9 cellular contexts compared by ENCODE assay signal in the genomic region with DNA sequence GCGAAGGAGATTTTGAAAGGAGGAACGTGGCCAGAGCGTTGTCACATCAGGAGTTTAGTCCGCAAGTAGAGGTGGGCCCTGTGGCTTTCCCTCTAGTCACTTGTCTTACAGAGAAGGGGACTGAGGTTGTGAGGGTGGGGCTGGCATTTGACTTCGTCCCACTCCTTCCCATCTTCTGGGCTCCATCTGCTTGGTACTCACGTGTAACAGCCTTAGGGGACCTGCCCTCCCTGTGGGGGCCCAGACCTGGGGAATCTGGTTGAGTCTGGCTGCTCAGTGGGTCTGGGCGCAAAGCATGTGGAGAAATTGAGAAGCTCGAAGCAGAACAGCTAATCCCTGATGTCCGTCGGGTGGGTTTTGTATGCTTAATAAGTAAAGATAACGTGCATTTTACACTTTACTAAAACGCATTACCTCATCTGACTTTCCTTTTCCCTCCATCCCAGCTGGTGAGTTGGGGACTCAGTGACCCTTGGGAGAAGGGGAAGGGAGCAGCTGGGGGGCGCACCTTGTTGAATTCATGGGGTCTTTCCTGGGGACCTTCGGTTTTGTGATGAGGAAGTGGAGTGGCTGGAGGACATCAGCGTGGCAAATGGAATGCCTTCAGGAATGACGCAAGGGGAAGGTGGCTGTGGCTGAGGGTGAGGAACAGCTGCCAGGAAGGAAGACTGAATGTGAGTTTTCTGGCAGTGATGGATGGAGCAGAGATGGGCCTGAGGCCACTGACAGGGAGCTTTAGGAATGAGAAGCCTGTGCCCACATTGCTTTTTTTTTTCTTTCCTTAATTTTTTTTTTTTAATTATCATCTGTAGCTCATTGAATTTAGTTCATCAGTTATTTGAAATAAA. TPM values are rescaled to one million over a fixed set of nuclear protein-coding genes. Genes with fewer than 3 reads are reported as not detected.
A peak's percentile ranks its signal among the peaks of the same experiment; 100 is the strongest.
DNase-seq lines count a peak whose midpoint lies in the region; ATAC-seq, FAIRE-seq and TF ChIP-seq lines count a peak whose summit lies in the region.
"Had no signal": no experiment of that assay in that cellular context is flagged by ENCODE, and none has a peak within 500 bp of the region (broad histone marks: within the 10 kb centered on the region; RNA-seq: fewer than 3 reads in every experiment).

No MANE protein-coding gene starts in this region.

- no peaks in the 10 kb centered on the region for H3K27me3 ChIP-seq in HepG2 (ENCODE audit: control insufficient read depth in 1 of 2, insufficient read depth in 2 of 2, low read length in 2 of 2)
- H3K27me3 ChIP-seq in uterus: no peaks in the 10 kb centered on the region

- BruUV-seq in HepG2 (replicated peaks; lab: Mats Ljungman, UMichigan): no TSS peak

- H2AFZ ChIP-seq in HepG2 (ENCODE audit: low read length): no peak overlapping the region

- no peaks in the 10 kb centered on the region for H3K9me3 ChIP-seq in HepG2 (ENCODE audit: low read length)
- H3K9me3 ChIP-seq in uterus: no peaks in the 10 kb centered on the region

- H3K4me1 ChIP-seq in HepG2 (ENCODE audit: insufficient read depth, low read length) (peaks cover 46% of the 10 kb centered on the region), uterus (peaks cover 7 to 15% of the 10 kb centered on the region in 2 donors)

- peak overlapping the region; percentile 96 for H3K27ac Mint-ChIP-seq in chondrocyte (ENCODE audit: unreplicated experiment)

- intact Hi-C loops in HepG2 (cut with micrococcal nuclease; ENCODE audit: unreplicated experiment): no loop called here
- intact Hi-C loops in uterus (cut with DNase I; ENCODE audit: low total_unique reads): no loop called here

- H3K36me3 ChIP-seq in HepG2 (replicated peaks in 1 of 2; ENCODE audit: control insufficient read depth in 1 of 2, insufficient read depth in 2 of 2, low read length in 2 of 2) (no peaks in the 10 kb centered on the region), uterus (no peaks in the 10 kb centered on the region)

- H3K9ac ChIP-seq in HepG2 (ENCODE audit: insufficient read depth, low read depth, low read length): no peak overlapping the region

- WGBS in HepG2 (ENCODE audit: low lambda C conversion rate): 82% methylated on average over 16 of the region's 16 CpGs

- POLR2A ChIA-PET in HepG2 (lab: Yijun Ruan, JAX): interaction anchor here (0.7 to 1.4 kb wide), 2 partner anchors 17 to 535 kb away, joined by 3 to 14 read pairs; no protein-coding TSS in a partner anchor

- peaks cover 82% of the 10 kb centered on the region for H3K4me1 Mint-ChIP-seq in chondrocyte (ENCODE audit: low read depth)

- peak; percentile 22; the same call in 1 of the 3 replicates for ATAC-seq in HepG2
- no peak for ATAC-seq in HG03108 (IDR thresholded peaks at IDR 0.05; ENCODE audit: unreplicated experiment)
- no peak for ATAC-seq in HG02798 (IDR thresholded peaks at IDR 0.05; ENCODE audit: poor library complexity, unreplicated experiment)

- CTCF ChIA-PET in HepG2 (lab: Yijun Ruan, JAX; ENCODE audit: low intra/inter-chr PET ratio, low total read pairs): no interaction called here

- TF ChIP-seq EP300 in HepG2 (IDR thresholded peaks at IDR 0.05; ENCODE audit: low read depth in 2 of 2, low read length in 2 of 2) (no peak), HepG2 (CRISPR knock-in tag; IDR thresholded peaks at IDR 0.05; ENCODE audit: borderline replicate concordance) (no peak)

- FAIRE-seq in HepG2 (lab: Jason Lieb, UNC): no peak

- H3K9me3 Mint-ChIP-seq in chondrocyte (ENCODE audit: low read depth): no peaks in the 10 kb centered on the region

- H3K27me3 Mint-ChIP-seq in chondrocyte (ENCODE audit: low read depth): no peaks in the 10 kb centered on the region

- TF ChIP-seq CTCF in chondrocyte (IDR thresholded peaks at IDR 0.05): no peak
- TF ChIP-seq CTCF in HepG2 (CRISPR knock-in tag; IDR thresholded peaks at IDR 0.05): no peak
- TF ChIP-seq CTCF in uterus (IDR thresholded peaks at IDR 0.05): no peak

- H3K27ac ChIP-seq in HepG2 (ENCODE audit: extremely low read length, insufficient read depth, low read length) (no peak overlapping the region), uterus (peak overlapping the region; percentile 23 to 40)
- H3K27ac ChIP-seq: SK-N-MC had no signal

- peak; percentile 98 for DNase-seq in LHCN-M2 (ENCODE audit: low read depth)
- DNase-seq in chondrocyte (ENCODE audit: low spot score): no peak
- DNase-seq in HepG2 (ENCODE audit: low spot score): no peak
- no peak for DNase-seq in uterus
- no peak for DNase-seq in MV-4-11 (lab: John Stamatoyannopoulos, UW)
- DNase-seq: activated naive CD4-positive, alpha-beta T cell treated with Interleukin-2 at 50 U/mL for 16 hours had no signal

- no peak overlapping the region for H3K4me2 ChIP-seq in HepG2 (ENCODE audit: low read depth, low read length)

- H3K4me3 Mint-ChIP-seq in chondrocyte (ENCODE audit: unreplicated experiment): no peak overlapping the region

- TF ChIP-seq POLR2A in HepG2 (IDR thresholded peaks at IDR 0.05; ENCODE audit: insufficient read depth in 1 of 2, low read depth in 2 of 2, low read length in 2 of 2) (no peak), uterus (IDR thresholded peaks at IDR 0.05) (no peak)

- no peak for TF ChIP-seq RAD21 in HepG2 (CRISPR knock-in tag; IDR thresholded peaks at IDR 0.05)

- in situ Hi-C loops in HepG2 (cut with HindIII; ENCODE audit: extremely low pct_ligation_motif_present, low pct_unique_long_range_greater_than_20kb): no loop called here

- H3K4me3 ChIP-seq in HepG2 (replicated peaks in 1 of 3; ENCODE audit: insufficient read depth in 1 of 3, low read depth in 2 of 3, low read length in 3 of 3) (no peak overlapping the region), uterus (no peak overlapping the region)
- H3K4me3 ChIP-seq: SK-N-MC had no signal

- no peaks in the 10 kb centered on the region; the same call in 1 of the 2 replicates for H4K20me1 ChIP-seq in HepG2 (ENCODE audit: insufficient read depth, low read length)

- peaks cover 39% of the 10 kb centered on the region for H3K79me2 ChIP-seq in HepG2 (ENCODE audit: insufficient read depth, low read length)

- H3K36me3 Mint-ChIP-seq in chondrocyte (ENCODE audit: low read depth): peaks cover 1% of the 10 kb centered on the region

TF ChIP-seq in HepG2, 621 proteins besides CTCF, POLR2A, EP300 and RAD21:
- TF ChIP-seq ZFX (CRISPR knock-in tag; IDR thresholded peaks at IDR 0.05; ENCODE audit: low read depth) (peak; percentile 8; the same call in 1 of the 2 replicates), ZFP1 (CRISPR knock-in tag; IDR thresholded peaks at IDR 0.05) (no peak), ATF7 (IDR thresholded peaks at IDR 0.05) (0 out of 2 replicates have a peak, but pooled peaks have one; percentile 9), ATF7 (CRISPR knock-in tag; IDR thresholded peaks at IDR 0.05) (no peak), CEBPB (IDR thresholded peaks at IDR 0.05; ENCODE audit: borderline replicate concordance, low read depth, low read length) (peak; percentile 25; the same call in 1 of the 2 replicates)
- TF ChIP-seq, protein P1, sequence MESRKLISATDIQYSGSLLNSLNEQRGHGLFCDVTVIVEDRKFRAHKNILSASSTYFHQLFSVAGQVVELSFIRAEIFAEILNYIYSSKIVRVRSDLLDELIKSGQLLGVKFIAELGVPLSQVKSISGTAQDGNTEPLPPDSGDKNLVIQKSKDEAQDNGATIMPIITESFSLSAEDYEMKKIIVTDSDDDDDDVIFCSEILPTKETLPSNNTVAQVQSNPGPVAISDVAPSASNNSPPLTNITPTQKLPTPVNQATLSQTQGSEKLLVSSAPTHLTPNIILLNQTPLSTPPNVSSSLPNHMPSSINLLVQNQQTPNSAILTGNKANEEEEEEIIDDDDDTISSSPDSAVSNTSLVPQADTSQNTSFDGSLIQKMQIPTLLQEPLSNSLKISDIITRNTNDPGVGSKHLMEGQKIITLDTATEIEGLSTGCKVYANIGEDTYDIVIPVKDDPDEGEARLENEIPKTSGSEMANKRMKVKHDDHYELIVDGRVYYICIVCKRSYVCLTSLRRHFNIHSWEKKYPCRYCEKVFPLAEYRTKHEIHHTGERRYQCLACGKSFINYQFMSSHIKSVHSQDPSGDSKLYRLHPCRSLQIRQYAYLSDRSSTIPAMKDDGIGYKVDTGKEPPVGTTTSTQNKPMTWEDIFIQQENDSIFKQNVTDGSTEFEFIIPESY (CRISPR knock-in tag; IDR thresholded peaks at IDR 0.05): 0 out of 2 replicates have a peak, but pooled peaks have one; percentile 14

RNA-seq across cellular contexts. Expression of a gene that starts 44.8 kb away (rescaled TPM):
- total RNA-seq in LHCN-M2 (2014; rRNA removed) (66.1 and 81.7 TPM in 2 replicates), chondrocyte (60.7 to 73.2 TPM (median 61.5 TPM) in 3 replicates), HepG2 (2016; rRNA removed; fragmentation: Illumina TruSeq; extraction: Trizol) (7.3 and 7.5 TPM in 2 replicates), uterus (10 to 100 TPM; 24.3 to 55.5 (median 31.3) TPM)
- 39.5 TPM for polyA plus RNA-seq in LHCN-M2 (2012)
- 2.7 and 4.4 TPM in 2 replicates for total RNA-seq in HepG2 (2016; cell fraction: cytosol; rRNA removed; fragmentation: Illumina TruSeq; extraction: Trizol; ENCODE audit: low read depth)
- total RNA-seq in HepG2 (2016; cell fraction: insoluble cytoplasmic fraction; rRNA removed; fragmentation: Illumina TruSeq; extraction: Trizol): 5.8 and 6.1 TPM in 2 replicates
- 5.3 and 5.4 TPM in 2 replicates for total RNA-seq in HepG2 (2016; cell fraction: membrane; rRNA removed; fragmentation: Illumina TruSeq; extraction: Trizol)
- 9.2 and 12.1 TPM in 2 replicates for total RNA-seq in HepG2 (2016; cell fraction: nucleus; rRNA removed; fragmentation: Illumina TruSeq; extraction: Trizol)
- polyA plus RNA-seq in HepG2 (2011; rRNA removed): 15.5 and 22.3 TPM in 2 replicates
- polyA plus RNA-seq in HepG2 (2011; cell fraction: cytosol; rRNA removed): 10.3 and 11.1 TPM in 2 replicates
- 23.5 and 27.0 TPM in 2 replicates for polyA plus RNA-seq in HepG2 (2011; cell fraction: nucleus; rRNA removed)
- 8.6 and 9.2 TPM in 2 replicates for polyA plus RNA-seq in HepG2 (2012)
- polyA plus RNA-seq in HepG2 (2016; cell fraction: cytosol; fragmentation: Illumina TruSeq; extraction: Trizol; ENCODE audit: low read depth): 0.52 and 0.53 TPM in 2 replicates
- 6.8 and 8.0 TPM in 2 replicates for polyA plus RNA-seq in HepG2 (2016; cell fraction: insoluble cytoplasmic fraction; fragmentation: Illumina TruSeq; extraction: Trizol; ENCODE audit: low read depth)
- polyA plus RNA-seq in HepG2 (2016; cell fraction: membrane; fragmentation: Illumina TruSeq; extraction: Trizol; ENCODE audit: low read depth): 2.2 and 2.8 TPM in 2 replicates
- 12.8 and 15.6 TPM in 2 replicates for polyA plus RNA-seq in HepG2 (2016; cell fraction: nucleus; fragmentation: Illumina TruSeq; extraction: Trizol; ENCODE audit: insufficient read depth, low read depth)
- polyA minus RNA-seq in HepG2 (2011; rRNA and poly(A)+ RNA removed; ENCODE audit: low replicate concordance): 13.6 and 22.4 TPM in 2 replicates
- polyA minus RNA-seq in HepG2 (2011; cell fraction: cytosol; rRNA and poly(A)+ RNA removed): 14.0 and 17.7 TPM in 2 replicates
- 49.2 and 56.1 TPM in 2 replicates for polyA minus RNA-seq in HepG2 (2011; cell fraction: nucleus; rRNA and poly(A)+ RNA removed)
